In genomic region chr17:44928950-44929720, GRCh38 we compare ENCODE assay signal across 24 cellular contexts. TPM values are rescaled to one million over a fixed set of nuclear protein-coding genes. Genes with fewer than 3 reads are reported as not detected.
"Had no signal": no experiment of that assay in that cellular context is flagged by ENCODE, and none has a peak within 500 bp of the region (broad histone marks: within the 10 kb centered on the region; RNA-seq: fewer than 3 reads in every experiment).

No MANE protein-coding gene starts in this region.

- DNase-seq: activated CD4-positive, alpha-beta memory T cell treated with anti-CD3 and anti-CD28 coated beads for 36 hours; activated CD8-positive, alpha-beta memory T cell treated with anti-CD3 and anti-CD28 coated beads, Interleukin-2, amount 10 ng/mL, durations not matched to agents 7 days and 5 days; activated gamma-delta T cell; activated naive CD8-positive, alpha-beta T cell treated with anti-CD3 and anti-CD28 coated beads for 36 hours; activated T-cell treated with anti-CD3 and anti-CD28 coated beads, Interleukin-2, amount 50 U/mL, for 4 hours; brain microvascular endothelial cell; cerebellar nuclear complex; dermis blood vessel endothelial cell; effector memory CD8-positive, alpha-beta T cell; heart right ventricle; left cardiac atrium; stimulated activated CD4-positive, alpha-beta T cell treated with anti-CD3 and anti-CD28 coated beads, Interleukin-2, amount 100 ng/mL, for 48 hours; T-cell; T-helper 9 cell; thyroid gland; uterus had no signal

- H3K27me3 ChIP-seq: brain microvascular endothelial cell, gastrocnemius medialis, heart right ventricle, thyroid gland, uterus had no signal

- H3K9me3 ChIP-seq: gastrocnemius medialis, heart right ventricle, thyroid gland, uterus had no signal

- H3K36me3 ChIP-seq: brain microvascular endothelial cell, gastrocnemius medialis, thyroid gland, uterus had no signal

- ATAC-seq: activated CD4-positive, CD25-positive, alpha-beta regulatory T cell treated with anti-CD3 and anti-CD28 coated beads, Interleukin-2, amount 50 U/mL, for 24 hours; activated CD8-positive, alpha-beta memory T cell treated with anti-CD3 and anti-CD28 coated beads, Interleukin-2, amount 10 ng/mL, durations not matched to agents 7 days and 5 days; activated T-cell treated with anti-CD3 and anti-CD28 coated beads, Interleukin-2, amount 50 U/mL, for 4 hours; effector memory CD8-positive, alpha-beta T cell; heart right ventricle; left cardiac atrium; stimulated activated memory B cell treated with anti-CD40 and anti-IgM and Interleukin-4, amounts not matched to agents 10 μg/mL and 1 μg/mL and 100 μg/mL, for 72 hours; T-cell had no signal

- H3K4me3 ChIP-seq: gastrocnemius medialis, heart right ventricle, lung, thyroid gland, uterus had no signal

- H3K27ac ChIP-seq: brain microvascular endothelial cell, gastrocnemius medialis, heart right ventricle, thyroid gland, uterus had no signal

- H3K4me1 ChIP-seq: thyroid gland, uterus had no signal

RNA-seq across cellular contexts. Expression of gene GFAP, which starts 13.8 kb away (rescaled TPM):
- total RNA-seq: activated CD4-positive, alpha-beta memory T cell treated with anti-CD3 and anti-CD28 coated beads for 36 hours; activated CD8-positive, alpha-beta memory T cell treated with anti-CD3 and anti-CD28 coated beads, Interleukin-2, amount 10 ng/mL, durations not matched to agents 7 days and 5 days; activated naive CD8-positive, alpha-beta T cell treated with anti-CD3 and anti-CD28 coated beads for 36 hours; activated T-cell treated with anti-CD3 and anti-CD28 coated beads, Interleukin-2, amount 50 U/mL, for 4 hours; gastrocnemius medialis; mesothelial cell of epicardium; neural crest cell; osteocyte; T-cell had no signal

RNA-seq across cellular contexts. Expression of gene C1QL1, which starts 39.0 kb away (rescaled TPM):
- total RNA-seq: activated naive CD8-positive, alpha-beta T cell treated with anti-CD3 and anti-CD28 coated beads for 36 hours; activated T-cell treated with anti-CD3 and anti-CD28 coated beads, Interleukin-2, amount 50 U/mL, for 4 hours; dermis blood vessel endothelial cell; epithelial cell of proximal tubule; gastrocnemius medialis; T-cell had no signal
